In genomic region chr2:150280255-150280654, GRCh38 we compare ENCODE assay signal across 14 cellular contexts.
DNase-seq lines count a peak whose midpoint lies in the region; ATAC-seq, FAIRE-seq and TF ChIP-seq lines count a peak whose summit lies in the region.
"Had no signal": no experiment of that assay in that cellular context is flagged by ENCODE, and none has a peak within 500 bp of the region (broad histone marks: within the 10 kb centered on the region; RNA-seq: fewer than 3 reads in every experiment).

No MANE protein-coding gene starts in this region.

- TF ChIP-seq POLR2A in heart left ventricle (IDR thresholded peaks at IDR 0.05): no peak

- POLR2A ChIA-PET in activated CD8-positive, alpha-beta T cell treated with anti-CD3 and anti-CD28 coated beads, Interleukin-2, amount 10 ng/mL, durations not matched to agents 7 days and 5 days (lab: Charles Lee): no interaction called here

- H3K4me1 Mint-ChIP-seq in astrocyte (ENCODE audit: low read depth, unreplicated experiment): peaks cover 19% of the 10 kb centered on the region
- no peaks in the 10 kb centered on the region for H3K4me1 Mint-ChIP-seq in activated CD8-positive, alpha-beta T cell treated with anti-CD3 and anti-CD28 coated beads, Interleukin-2, amount 10 ng/mL, durations not matched to agents 7 days and 5 days (ENCODE audit: low read depth)

- H3K27ac Mint-ChIP-seq in astrocyte (ENCODE audit: unreplicated experiment): no peak overlapping the region
- H3K27ac Mint-ChIP-seq in activated CD8-positive, alpha-beta T cell treated with anti-CD3 and anti-CD28 coated beads, Interleukin-2, amount 10 ng/mL, durations not matched to agents 7 days and 5 days: no peak overlapping the region
- H3K27ac Mint-ChIP-seq: activated naive CD8-positive, alpha-beta T cell; CD8-positive, alpha-beta T cell; effector memory CD8-positive, alpha-beta T cell had no signal

- CTCF ChIA-PET in activated CD8-positive, alpha-beta T cell treated with anti-CD3 and anti-CD28 coated beads, Interleukin-2, amount 10 ng/mL, durations not matched to agents 7 days and 5 days (lab: Charles Lee): no interaction called here

- H3K4me1 ChIP-seq in astrocyte (ENCODE audit: insufficient read depth, low read length) (no peaks in the 10 kb centered on the region), heart left ventricle (peaks cover 0 to 26% (median 4%) of the 10 kb centered on the region in 12 donors)

- H2AFZ ChIP-seq in astrocyte (ENCODE audit: low read depth, low read length): peak overlapping the region; percentile 0

- H3K27ac ChIP-seq in astrocyte (ENCODE audit: low read depth, low read length): no peak overlapping the region
- peak overlapping the region in 6 of 12 donors; percentile 17 to 74 (median 56) for H3K27ac ChIP-seq in heart left ventricle

- H3K27me3 ChIP-seq in astrocyte (ENCODE audit: insufficient read depth, low read length) (no peaks in the 10 kb centered on the region), heart left ventricle (no peaks in the 10 kb centered on the region)

- H3K36me3 Mint-ChIP-seq in astrocyte (ENCODE audit: low read depth, unreplicated experiment): peaks cover 3% of the 10 kb centered on the region
- no peaks in the 10 kb centered on the region for H3K36me3 Mint-ChIP-seq in activated CD8-positive, alpha-beta T cell treated with anti-CD3 and anti-CD28 coated beads, Interleukin-2, amount 10 ng/mL, durations not matched to agents 7 days and 5 days (ENCODE audit: low read depth)
- H3K36me3 Mint-ChIP-seq: CD8-positive, alpha-beta T cell had no signal

- FAIRE-seq in astrocyte (lab: Jason Lieb, UNC): peak; percentile 32

- H3K4me2 ChIP-seq in astrocyte (ENCODE audit: low read length): no peak overlapping the region

- H3K36me3 ChIP-seq in astrocyte (ENCODE audit: insufficient read depth, low read length) (no peaks in the 10 kb centered on the region), heart left ventricle (no peaks in the 10 kb centered on the region)

- H3K9me3 ChIP-seq in astrocyte (ENCODE audit: insufficient read depth, low read depth, low read length) (no peaks in the 10 kb centered on the region), heart left ventricle (peaks cover 0 to 17% (median 7%) of the 10 kb centered on the region in 12 donors)

- H3K27me3 Mint-ChIP-seq in astrocyte (ENCODE audit: low read depth, unreplicated experiment): peaks cover 2% of the 10 kb centered on the region
- no peaks in the 10 kb centered on the region for H3K27me3 Mint-ChIP-seq in activated CD8-positive, alpha-beta T cell treated with anti-CD3 and anti-CD28 coated beads, Interleukin-2, amount 10 ng/mL, durations not matched to agents 7 days and 5 days (ENCODE audit: low read depth)
- H3K27me3 Mint-ChIP-seq: activated naive CD8-positive, alpha-beta T cell; effector memory CD8-positive, alpha-beta T cell had no signal

- no peak overlapping the region for H3K4me3 ChIP-seq in astrocyte (ENCODE audit: insufficient read depth, low read depth, low read length)
- no peak overlapping the region for H3K4me3 ChIP-seq in heart left ventricle
- no peak overlapping the region for H3K4me3 ChIP-seq in skeletal muscle cell (ENCODE audit: low read depth, low read length)

- ATAC-seq in heart left ventricle (peak; percentile 74 to 86 (median 84)), HG02759 (IDR thresholded peaks at IDR 0.05; ENCODE audit: unreplicated experiment) (no peak), HG02798 (IDR thresholded peaks at IDR 0.05; ENCODE audit: poor library complexity, unreplicated experiment) (no peak)
- no peak for ATAC-seq in activated CD8-positive, alpha-beta T cell treated with anti-CD3 and anti-CD28 coated beads, Interleukin-2, amount 10 ng/mL, durations not matched to agents 7 days and 5 days
- ATAC-seq: CD8-positive, alpha-beta T cell; effector memory CD8-positive, alpha-beta T cell had no signal

- no peak overlapping the region for H3K4me3 Mint-ChIP-seq in astrocyte (ENCODE audit: unreplicated experiment)
- no peak overlapping the region for H3K4me3 Mint-ChIP-seq in activated CD8-positive, alpha-beta T cell treated with anti-CD3 and anti-CD28 coated beads, Interleukin-2, amount 10 ng/mL, durations not matched to agents 7 days and 5 days
- H3K4me3 Mint-ChIP-seq: activated naive CD8-positive, alpha-beta T cell; CD8-positive, alpha-beta T cell; effector memory CD8-positive, alpha-beta T cell had no signal

- no peaks in the 10 kb centered on the region for H3K79me2 ChIP-seq in astrocyte (ENCODE audit: insufficient read depth, low read length)

- TF ChIP-seq CTCF in astrocyte (IDR thresholded peaks at IDR 0.05; ENCODE audit: insufficient read depth, low read depth, low read length) (no peak), heart left ventricle (IDR thresholded peaks at IDR 0.05) (no peak)

- intact Hi-C loops in heart left ventricle (cut with DNase I): loop anchor here in 4 of 10 donors (5.0 to 10.0 kb wide), 3 partner anchors 197 to 207 kb away; partner anchors contain the start of gene RND3 (in 3 of the 4)

- peak; percentile 64 for DNase-seq in ELR (ENCODE audit: low read depth)
- peak; percentile 60 for DNase-seq in astrocyte (ENCODE audit: low read depth)
- peak in 3 of 5 donors; percentile 27 to 53 (median 42) for DNase-seq in heart left ventricle
- peak; percentile 91 for DNase-seq in skeletal muscle cell (ENCODE audit: low read depth)
- no peak for DNase-seq in NOMO-1 (lab: John Stamatoyannopoulos, UW; ENCODE audit: unreplicated experiment in 2 of 2)
- no peak for DNase-seq in activated CD8-positive, alpha-beta T cell treated with anti-CD3 and anti-CD28 coated beads, Interleukin-2, amount 10 ng/mL, durations not matched to agents 7 days and 5 days
- DNase-seq: CD8-positive, alpha-beta T cell; effector memory CD8-positive, alpha-beta T cell; Karpas-422; NCI-H2081 treated with DMSO at 0.1 percent for 48 hours; OCI-M1 had no signal

- H3K9me3 Mint-ChIP-seq in astrocyte (ENCODE audit: unreplicated experiment): peaks cover 21% of the 10 kb centered on the region
- no peaks in the 10 kb centered on the region for H3K9me3 Mint-ChIP-seq in activated CD8-positive, alpha-beta T cell treated with anti-CD3 and anti-CD28 coated beads, Interleukin-2, amount 10 ng/mL, durations not matched to agents 7 days and 5 days (ENCODE audit: insufficient read depth)

- no peaks in the 10 kb centered on the region for H4K20me1 ChIP-seq in astrocyte (ENCODE audit: insufficient read depth, low read length)

- WGBS in heart left ventricle, 4 donors: 13 to 39% (median 28%) methylated on average over 1 of the region's 1 CpG

- H3K9ac ChIP-seq in astrocyte (ENCODE audit: low read length): no peak overlapping the region

Comparison
In these comparisons a context has a peak if more than half of its experiments do, and no peak if none do; other contexts are left out.
1. DNase-seq: peak in ELR (single experiment), astrocyte (single experiment), heart left ventricle (3 of 5) and skeletal muscle cell (single experiment); none in NOMO-1 (0 of 2) and activated CD8-positive, alpha-beta T cell treated with anti-CD3 and anti-CD28 coated beads, Interleukin-2, amount 10 ng/mL, durations not matched to agents 7 days and 5 days (single experiment).
2. ATAC-seq: peak in heart left ventricle (4 of 4); none in activated CD8-positive, alpha-beta T cell treated with anti-CD3 and anti-CD28 coated beads, Interleukin-2, amount 10 ng/mL, durations not matched to agents 7 days and 5 days (single experiment), HG02759 (single experiment) and HG02798 (single experiment).